In genomic region chr6:113596907-113597583, GRCh38 we compare ENCODE assay signal across 9 cellular contexts.
DNase-seq lines count a peak whose midpoint lies in the region; ATAC-seq, FAIRE-seq and TF ChIP-seq lines count a peak whose summit lies in the region.
"Had no signal": no experiment of that assay in that cellular context is flagged by ENCODE, and none has a peak within 500 bp of the region (broad histone marks: within the 10 kb centered on the region; RNA-seq: fewer than 3 reads in every experiment).

No MANE protein-coding gene starts in this region.

- H3K36me3 ChIP-seq in bronchial epithelial cell (ENCODE audit: control insufficient read depth, insufficient read depth, low read length) (no peaks in the 10 kb centered on the region), pancreas (no peaks in the 10 kb centered on the region)

- DNase-seq in NCI-H1436 (lab: John Stamatoyannopoulos, UW) (peak; percentile 71), bronchial epithelial cell (ENCODE audit: low read depth) (peak; percentile 32), pancreas (peak in 4 of 6 donors; percentile 40 to 52 (median 45)), T1000 (lab: John Stamatoyannopoulos, UW) (no peak)
- no peak for DNase-seq in activated T-cell treated with anti-CD3 and anti-CD28 coated beads, Interleukin-2, amount 50 U/mL, for 4 hours

- WGBS in pancreas, 2 donors = 9 to 13% methylated on average over 4 of the region's 4 CpGs

- H3K36me3 Mint-ChIP-seq in activated T-cell treated with anti-CD3 and anti-CD28 coated beads, Interleukin-2, amount 50 U/mL, for 4 hours (ENCODE audit: insufficient read depth) = no peaks in the 10 kb centered on the region
- H3K36me3 Mint-ChIP-seq: activated naive CD8-positive, alpha-beta T cell had no signal

- FAIRE-seq in bronchial epithelial cell (lab: Jason Lieb, UNC) = no peak
- no peak for FAIRE-seq in pancreas (lab: Jason Lieb, UNC)

- peak overlapping the region; percentile 48 to 66 (median 55) for H3K27ac ChIP-seq in pancreas

- H3K27me3 Mint-ChIP-seq in activated T-cell treated with anti-CD3 and anti-CD28 coated beads, Interleukin-2, amount 50 U/mL, for 4 hours (ENCODE audit: low read depth) = peaks cover 2% of the 10 kb centered on the region
- H3K27me3 Mint-ChIP-seq: activated naive CD8-positive, alpha-beta T cell had no signal

- H3K27me3 ChIP-seq in bronchial epithelial cell (ENCODE audit: control insufficient read depth, insufficient read depth, low read length) = no peaks in the 10 kb centered on the region
- H3K27me3 ChIP-seq in pancreas = no peaks in the 10 kb centered on the region

- H3K4me3 ChIP-seq in bronchial epithelial cell (ENCODE audit: low read depth, low read length) (no peak overlapping the region), pancreas (no peak overlapping the region)

- ATAC-seq in GM18511 (IDR thresholded peaks at IDR 0.05; ENCODE audit: unreplicated experiment) (peak; percentile 56), pancreas (peak; percentile 81 to 87 (median 84)), GM19455 (IDR thresholded peaks at IDR 0.05; ENCODE audit: unreplicated experiment) (no peak), GM21737 (IDR thresholded peaks at IDR 0.05; ENCODE audit: unreplicated experiment) (no peak)
- ATAC-seq in activated T-cell treated with anti-CD3 and anti-CD28 coated beads, Interleukin-2, amount 50 U/mL, for 4 hours = no peak

- no peak overlapping the region for H3K4me3 Mint-ChIP-seq in activated T-cell treated with anti-CD3 and anti-CD28 coated beads, Interleukin-2, amount 50 U/mL, for 4 hours
- H3K4me3 Mint-ChIP-seq: activated naive CD8-positive, alpha-beta T cell had no signal

- TF ChIP-seq CTCF in bronchial epithelial cell (IDR thresholded peaks at IDR 0.05; ENCODE audit: insufficient read depth, low read length, severe bottlenecking) (no peak), pancreas (IDR thresholded peaks at IDR 0.05) (no peak)

- no peaks in the 10 kb centered on the region for H3K4me1 Mint-ChIP-seq in activated T-cell treated with anti-CD3 and anti-CD28 coated beads, Interleukin-2, amount 50 U/mL, for 4 hours (ENCODE audit: low read depth)

- intact Hi-C loops in pancreas (cut with DNase I) = no loop called here

- peaks cover 7 to 24% (median 11%) of the 10 kb centered on the region in 3 donors for H3K4me1 ChIP-seq in pancreas

- no peaks in the 10 kb centered on the region for H3K9me3 ChIP-seq in pancreas

- no peaks in the 10 kb centered on the region for H3K9me3 Mint-ChIP-seq in activated T-cell treated with anti-CD3 and anti-CD28 coated beads, Interleukin-2, amount 50 U/mL, for 4 hours

Comparison
In these comparisons a context has a peak if more than half of its experiments do, and no peak if none do; other contexts are left out.
1. ATAC-seq: peak in GM18511 (single experiment) and pancreas (4 of 4); none in activated T-cell treated with anti-CD3 and anti-CD28 coated beads, Interleukin-2, amount 50 U/mL, for 4 hours (0 of 2), GM19455 (single experiment) and GM21737 (single experiment).
2. DNase-seq: peak in NCI-H1436 (single experiment), bronchial epithelial cell (single experiment) and pancreas (4 of 6); none in activated T-cell treated with anti-CD3 and anti-CD28 coated beads, Interleukin-2, amount 50 U/mL, for 4 hours (single experiment) and T1000 (single experiment).